ENCODE assay signal across 1 cellular context in the genomic region with DNA sequence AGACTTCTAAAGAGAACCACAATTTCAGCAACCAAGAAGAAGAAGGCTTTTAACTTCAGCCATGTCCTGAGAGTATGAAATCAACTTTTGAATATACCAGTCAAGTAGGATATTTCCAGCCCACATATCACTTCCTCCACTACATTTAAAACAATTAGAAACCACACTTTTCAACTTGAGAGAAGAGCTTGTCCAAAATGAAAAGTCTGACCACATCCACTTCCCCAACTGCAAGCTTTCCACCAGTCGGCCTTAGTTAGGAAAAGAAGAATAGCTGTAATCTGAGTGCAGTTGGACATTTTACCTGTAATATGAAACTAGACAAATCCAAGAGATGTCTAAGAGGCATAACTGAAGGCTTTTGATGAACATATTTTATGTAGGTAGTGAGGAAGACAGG.
TF ChIP-seq lines count a peak whose summit lies in the region.

No MANE protein-coding gene starts in this region.

TF ChIP-seq in WTC11, 78 proteins besides CTCF, POLR2A, EP300 and RAD21 (continued from another document):
- no peak for TF ChIP-seq IRF1 (CRISPR knock-in tag; IDR thresholded peaks at IDR 0.05)
